In genomic region chr15:29681946-29682345, GRCh38 we compare ENCODE assay signal across 29 cellular contexts.
"Had no signal": no experiment of that assay in that cellular context is flagged by ENCODE, and none has a peak within 500 bp of the region (broad histone marks: within the 10 kb centered on the region; RNA-seq: fewer than 3 reads in every experiment).

No MANE protein-coding gene starts in this region.

- H3K4me1 Mint-ChIP-seq: activated CD4-positive, alpha-beta T cell treated with anti-CD3 and anti-CD28 coated beads for 36 hours; activated CD4-positive, alpha-beta T cell treated with anti-CD3 and anti-CD28 coated beads, Interleukin-2, amount 10 ng/mL, durations not matched to agents 24 days and 14 days; activated T-helper 17 cell treated with anti-CD3 and anti-CD28 coated beads, Interleukin-2, amount 50 U/mL, for 72 hours; central memory CD8-positive, alpha-beta T cell; T-helper 17 cell had no signal

- H3K4me1 ChIP-seq: esophagus muscularis mucosa, gastrocnemius medialis had no signal

- H3K27ac ChIP-seq: brain microvascular endothelial cell, esophagus muscularis mucosa, foreskin keratinocyte, gastrocnemius medialis had no signal

- H3K27me3 ChIP-seq: brain microvascular endothelial cell, foreskin keratinocyte had no signal

- H3K36me3 Mint-ChIP-seq: activated CD4-positive, alpha-beta memory T cell treated with anti-CD3 and anti-CD28 coated beads for 36 hours; activated naive CD8-positive, alpha-beta T cell had no signal

- H3K9me3 ChIP-seq: esophagus muscularis mucosa, gastrocnemius medialis had no signal

- DNase-seq: activated CD4-positive, alpha-beta memory T cell treated with anti-CD3 and anti-CD28 coated beads for 36 hours; activated CD4-positive, alpha-beta T cell treated with anti-CD3 and anti-CD28 coated beads for 36 hours; activated CD4-positive, alpha-beta T cell treated with anti-CD3 and anti-CD28 coated beads, Interleukin-2, amount 10 ng/mL, durations not matched to agents 24 days and 14 days; activated CD4-positive, CD25-positive, alpha-beta regulatory T cell; activated CD4-positive, CD25-positive, alpha-beta regulatory T cell treated with anti-CD3 and anti-CD28 coated beads, Interleukin-2, amount 50 U/mL, for 72 hours; activated CD8-positive, alpha-beta T cell treated with anti-CD3 and anti-CD28 coated beads, Interleukin-2, amount 10 ng/mL, durations not matched to agents 7 days and 5 days; activated effector memory CD4-positive, alpha-beta T cell treated with Interleukin-2 at 50 U/mL for 16 hours; activated gamma-delta T cell treated with Interleukin-2 at 50 U/mL for 16 hours; activated naive CD4-positive, alpha-beta T cell treated with anti-CD3 and anti-CD28 coated beads, Interleukin-2, amount 50 U/mL, for 16 hours; activated naive CD4-positive, alpha-beta T cell treated with Interleukin-2 at 50 U/mL for 16 hours; activated T-cell treated with anti-CD3 and anti-CD28 coated beads, Interleukin-2, amount 50 U/mL, for 4 hours; amniotic stem cell; anterior cingulate cortex; brain microvascular endothelial cell; cortex of kidney; dermis blood vessel endothelial cell; effector CD4-positive, alpha-beta T cell; effector memory CD8-positive, alpha-beta T cell; erythroblast; foreskin keratinocyte; gastrocnemius medialis; T-helper 1 cell; T-helper 17 cell; T1000 had no signal

- H3K4me3 ChIP-seq: esophagus muscularis mucosa, gastrocnemius medialis had no signal

- H3K9me3 Mint-ChIP-seq: activated CD4-positive, alpha-beta T cell treated with anti-CD3 and anti-CD28 coated beads, Interleukin-2, amount 10 ng/mL, durations not matched to agents 24 days and 14 days; activated T-cell treated with anti-CD3 and anti-CD28 coated beads, Interleukin-2, amount 50 U/mL, for 4 hours; effector memory CD8-positive, alpha-beta T cell; T-helper 2 cell treated with Interferon-gamma antibody and Interleukin-4, amounts not matched to agents 5 μg/mL and 100 μg/mL, for 36 hours had no signal

- H3K4me3 Mint-ChIP-seq: activated CD4-positive, alpha-beta memory T cell treated with anti-CD3 and anti-CD28 coated beads for 36 hours; activated CD4-positive, alpha-beta T cell treated with anti-CD3 and anti-CD28 coated beads for 36 hours; activated CD4-positive, alpha-beta T cell treated with anti-CD3 and anti-CD28 coated beads, Interleukin-2, amount 10 ng/mL, durations not matched to agents 24 days and 14 days; activated CD8-positive, alpha-beta T cell treated with anti-CD3 and anti-CD28 coated beads, Interleukin-2, amount 10 ng/mL, durations not matched to agents 7 days and 5 days; activated naive CD8-positive, alpha-beta T cell; activated T-cell treated with anti-CD3 and anti-CD28 coated beads, Interleukin-2, amount 50 U/mL, for 4 hours; activated T-helper 17 cell treated with anti-CD3 and anti-CD28 coated beads, Interleukin-2, amount 50 U/mL, for 72 hours; central memory CD8-positive, alpha-beta T cell; effector memory CD8-positive, alpha-beta T cell; T-helper 17 cell; T-helper 2 cell treated with Interferon-gamma antibody and Interleukin-4, amounts not matched to agents 5 μg/mL and 100 μg/mL, for 36 hours had no signal

- H3K27ac Mint-ChIP-seq: activated CD4-positive, alpha-beta memory T cell treated with anti-CD3 and anti-CD28 coated beads for 36 hours; activated CD4-positive, alpha-beta T cell treated with anti-CD3 and anti-CD28 coated beads for 36 hours; activated CD4-positive, alpha-beta T cell treated with anti-CD3 and anti-CD28 coated beads, Interleukin-2, amount 10 ng/mL, durations not matched to agents 24 days and 14 days; activated CD8-positive, alpha-beta T cell treated with anti-CD3 and anti-CD28 coated beads, Interleukin-2, amount 10 ng/mL, durations not matched to agents 7 days and 5 days; activated naive CD8-positive, alpha-beta T cell; activated T-helper 17 cell treated with anti-CD3 and anti-CD28 coated beads, Interleukin-2, amount 50 U/mL, for 72 hours; effector memory CD8-positive, alpha-beta T cell; T-helper 17 cell; T-helper 2 cell treated with Interferon-gamma antibody and Interleukin-4, amounts not matched to agents 5 μg/mL and 100 μg/mL, for 36 hours had no signal

- H3K36me3 ChIP-seq: brain microvascular endothelial cell, esophagus muscularis mucosa, gastrocnemius medialis had no signal
